In genomic region chr12:121823101-121823726, GRCh38 we compare ENCODE assay signal across 22 cellular contexts. TPM values are rescaled to one million over a fixed set of nuclear protein-coding genes. Genes with fewer than 3 reads are reported as not detected.
DNase-seq lines count a peak whose midpoint lies in the region; ATAC-seq and TF ChIP-seq lines count a peak whose summit lies in the region.
"Had no signal": no experiment of that assay in that cellular context is flagged by ENCODE, and none has a peak within 500 bp of the region (broad histone marks: within the 10 kb centered on the region; RNA-seq: fewer than 3 reads in every experiment).

No MANE protein-coding gene starts in this region.

- H3K27me3 Mint-ChIP-seq in WTC11 (ENCODE audit: low read depth): no peaks in the 10 kb centered on the region
- no peaks in the 10 kb centered on the region for H3K27me3 Mint-ChIP-seq in stimulated activated memory B cell treated with anti-CD40 and anti-IgM and Interleukin-4, amounts not matched to agents 10 μg/mL and 1 μg/mL and 100 μg/mL, for 72 hours
- H3K27me3 Mint-ChIP-seq: activated CD4-positive, alpha-beta T cell treated with anti-CD3 and anti-CD28 coated beads, Interleukin-2, amount 10 ng/mL, durations not matched to agents 7 days and 5 days had no signal

- H3K36me3 Mint-ChIP-seq in WTC11: peaks cover 14% of the 10 kb centered on the region
- peaks cover 60% of the 10 kb centered on the region for H3K36me3 Mint-ChIP-seq in stimulated activated memory B cell treated with anti-CD40 and anti-IgM and Interleukin-4, amounts not matched to agents 10 μg/mL and 1 μg/mL and 100 μg/mL, for 72 hours
- H3K36me3 Mint-ChIP-seq in stimulated activated effector memory CD8-positive, alpha-beta T cell treated with anti-CD3 and anti-CD28 coated beads, Interleukin-12 subunit alpha, Interleukin-12 subunit beta, amount 100 ng/mL, for 72 hours: peaks cover 96% of the 10 kb centered on the region

- no peaks in the 10 kb centered on the region for H3K9me3 ChIP-seq in right atrium auricular region
- H3K9me3 ChIP-seq: esophagus squamous epithelium, upper lobe of right lung had no signal

- intact Hi-C loops in Right ventricle myocardium superior (cut with DNase I): no loop called here

- no peaks in the 10 kb centered on the region for H3K4me1 Mint-ChIP-seq in WTC11
- peaks cover 7% of the 10 kb centered on the region for H3K4me1 Mint-ChIP-seq in stimulated activated memory B cell treated with anti-CD40 and anti-IgM and Interleukin-4, amounts not matched to agents 10 μg/mL and 1 μg/mL and 100 μg/mL, for 72 hours
- peaks cover 13% of the 10 kb centered on the region for H3K4me1 Mint-ChIP-seq in stimulated activated effector memory CD8-positive, alpha-beta T cell treated with anti-CD3 and anti-CD28 coated beads, Interleukin-12 subunit alpha, Interleukin-12 subunit beta, amount 100 ng/mL, for 72 hours
- H3K4me1 Mint-ChIP-seq: activated CD4-positive, alpha-beta T cell treated with anti-CD3 and anti-CD28 coated beads, Interleukin-2, amount 10 ng/mL, durations not matched to agents 7 days and 5 days; CD14-positive monocyte; immature natural killer cell had no signal

- TF ChIP-seq CTCF in right atrium auricular region (IDR thresholded peaks at IDR 0.05): no peak
- TF ChIP-seq CTCF in WTC11 (IDR thresholded peaks at IDR 0.05): no peak
- peak; percentile 25 for TF ChIP-seq CTCF in foreskin keratinocyte (conservative IDR thresholded peaks at IDR 0.05)

- H3K27ac ChIP-seq in right atrium auricular region: no peak overlapping the region
- no peak overlapping the region for H3K27ac ChIP-seq in foreskin keratinocyte
- H3K27ac ChIP-seq: esophagus squamous epithelium, upper lobe of right lung had no signal

- H3K36me3 ChIP-seq in right atrium auricular region: peaks cover 79% of the 10 kb centered on the region

- POLR2A ChIA-PET in WTC11 (lab: Charles Lee): no interaction called here

- H3K4me1 ChIP-seq in right atrium auricular region (no peaks in the 10 kb centered on the region), foreskin keratinocyte (no peaks in the 10 kb centered on the region)
- H3K4me1 ChIP-seq: esophagus squamous epithelium had no signal

- DNase-seq in Right ventricle myocardium superior (peak; percentile 42), right atrium auricular region (ENCODE audit: low spot score) (no peak), WTC11 (ENCODE audit: low spot score) (no peak), foreskin keratinocyte (no peak), NOMO-1 treated with dmso at 0.1 percent for 144 hours (lab: John Stamatoyannopoulos, UW; ENCODE audit: unreplicated experiment) (no peak)
- DNase-seq in stimulated activated effector memory CD8-positive, alpha-beta T cell treated with anti-CD3 and anti-CD28 coated beads, Interleukin-12 subunit alpha, Interleukin-12 subunit beta, amount 100 ng/mL, for 72 hours (ENCODE audit: low spot score in 2 of 2): no peak
- DNase-seq: activated CD4-positive, alpha-beta T cell treated with anti-CD3 and anti-CD28 coated beads, Interleukin-2, amount 10 ng/mL, durations not matched to agents 7 days and 5 days; activated CD8-positive, alpha-beta memory T cell treated with anti-CD3 and anti-CD28 coated beads, Interleukin-2, amount 50 U/mL, for 48 hours; activated effector memory CD4-positive, alpha-beta T cell treated with Interleukin-2 at 50 U/mL for 16 hours; esophagus squamous epithelium; glutamatergic neuron; immature natural killer cell; NCI-H1092; NCI-H2029 treated with DMSO at 0.1 percent for 48 hours; NCI-H446; stimulated activated CD4-positive, alpha-beta T cell treated with anti-CD3 and anti-CD28 coated beads, Interleukin-2, amount 100 ng/mL, for 24 hours; upper lobe of right lung had no signal

- H3K27ac Mint-ChIP-seq in WTC11: no peak overlapping the region
- H3K27ac Mint-ChIP-seq in stimulated activated memory B cell treated with anti-CD40 and anti-IgM and Interleukin-4, amounts not matched to agents 10 μg/mL and 1 μg/mL and 100 μg/mL, for 72 hours: no peak overlapping the region
- H3K27ac Mint-ChIP-seq in stimulated activated effector memory CD8-positive, alpha-beta T cell treated with anti-CD3 and anti-CD28 coated beads, Interleukin-12 subunit alpha, Interleukin-12 subunit beta, amount 100 ng/mL, for 72 hours: no peak overlapping the region
- H3K27ac Mint-ChIP-seq: activated CD4-positive, alpha-beta T cell treated with anti-CD3 and anti-CD28 coated beads, Interleukin-2, amount 10 ng/mL, durations not matched to agents 7 days and 5 days; immature natural killer cell had no signal

- CTCF ChIA-PET in WTC11 (lab: Charles Lee): interaction anchor here (0.6 to 2.3 kb wide), 5 partner anchors 11 to 70 kb away, joined by 3 to 14 read pairs (median 10); partner anchors contain the start of gene RHOF

- no peak overlapping the region for H3K4me3 ChIP-seq in right atrium auricular region
- H3K4me3 ChIP-seq: esophagus squamous epithelium, upper lobe of right lung had no signal

- H3K9me3 Mint-ChIP-seq in WTC11: no peaks in the 10 kb centered on the region
- no peaks in the 10 kb centered on the region for H3K9me3 Mint-ChIP-seq in stimulated activated memory B cell treated with anti-CD40 and anti-IgM and Interleukin-4, amounts not matched to agents 10 μg/mL and 1 μg/mL and 100 μg/mL, for 72 hours
- H3K9me3 Mint-ChIP-seq in stimulated activated effector memory CD8-positive, alpha-beta T cell treated with anti-CD3 and anti-CD28 coated beads, Interleukin-12 subunit alpha, Interleukin-12 subunit beta, amount 100 ng/mL, for 72 hours: no peaks in the 10 kb centered on the region
- H3K9me3 Mint-ChIP-seq: activated CD4-positive, alpha-beta T cell treated with anti-CD3 and anti-CD28 coated beads, Interleukin-2, amount 10 ng/mL, durations not matched to agents 7 days and 5 days; CD14-positive monocyte had no signal

- ATAC-seq in Right ventricle myocardium superior (ENCODE audit: poor library complexity): no peak
- peak; percentile 48; the same call in 1 of the 2 replicates for ATAC-seq in WTC11
- no peak for ATAC-seq in foreskin keratinocyte
- peak; percentile 34 for ATAC-seq in stimulated activated memory B cell treated with anti-CD40 and anti-IgM and Interleukin-4, amounts not matched to agents 10 μg/mL and 1 μg/mL and 100 μg/mL, for 72 hours
- ATAC-seq in stimulated activated effector memory CD8-positive, alpha-beta T cell treated with anti-CD3 and anti-CD28 coated beads, Interleukin-12 subunit alpha, Interleukin-12 subunit beta, amount 100 ng/mL, for 72 hours: no peak
- ATAC-seq in HG02852 (IDR thresholded peaks at IDR 0.05; ENCODE audit: unreplicated experiment): no peak
- ATAC-seq: upper lobe of right lung had no signal

- no peak overlapping the region for H3K4me3 Mint-ChIP-seq in WTC11
- H3K4me3 Mint-ChIP-seq in stimulated activated memory B cell treated with anti-CD40 and anti-IgM and Interleukin-4, amounts not matched to agents 10 μg/mL and 1 μg/mL and 100 μg/mL, for 72 hours: no peak overlapping the region
- H3K4me3 Mint-ChIP-seq in stimulated activated effector memory CD8-positive, alpha-beta T cell treated with anti-CD3 and anti-CD28 coated beads, Interleukin-12 subunit alpha, Interleukin-12 subunit beta, amount 100 ng/mL, for 72 hours: no peak overlapping the region
- H3K4me3 Mint-ChIP-seq: activated CD4-positive, alpha-beta T cell treated with anti-CD3 and anti-CD28 coated beads, Interleukin-2, amount 10 ng/mL, durations not matched to agents 7 days and 5 days; CD14-positive monocyte; immature natural killer cell had no signal

- no peaks in the 10 kb centered on the region for H3K27me3 ChIP-seq in right atrium auricular region
- H3K27me3 ChIP-seq in foreskin keratinocyte: no peaks in the 10 kb centered on the region
- H3K27me3 ChIP-seq: esophagus squamous epithelium, upper lobe of right lung had no signal

TF ChIP-seq in WTC11, 78 proteins besides CTCF, POLR2A, EP300 and RAD21:
- TF ChIP-seq HMGXB4 (CRISPR knock-in tag; IDR thresholded peaks at IDR 0.05) (no peak), GTF2I (CRISPR knock-in tag; conservative IDR thresholded peaks at IDR 0.05) (no peak)

RNA-seq across cellular contexts. Expression of gene SETD1B, which starts 19.4 kb away (rescaled TPM):
- 8.6 TPM for total RNA-seq in Right ventricle myocardium superior
- 1 to 10 TPM; 6.0 to 9.3 TPM for total RNA-seq in right atrium auricular region
- 18.0 to 19.5 TPM (median 18.4 TPM) in 3 replicates for total RNA-seq in WTC11 (2021)
- total RNA-seq in foreskin keratinocyte: 5.5 and 6.1 TPM in 2 replicates
- polyA plus RNA-seq in foreskin keratinocyte: 2.2 and 2.6 TPM in 2 replicates

RNA-seq across cellular contexts. Expression of gene RHOF, which starts 29.7 kb away (rescaled TPM):
- 41.8 TPM for total RNA-seq in Right ventricle myocardium superior
- 10 to 100 TPM in 1 of 2 donors, 1 to 10 TPM in 1; 7.3 to 21.9 TPM for total RNA-seq in right atrium auricular region
- 35.8 to 45.3 TPM (median 36.2 TPM) in 3 replicates for total RNA-seq in WTC11 (2021)
- 5.0 and 5.5 TPM in 2 replicates for total RNA-seq in foreskin keratinocyte
- 4.8 and 6.0 TPM in 2 replicates for polyA plus RNA-seq in foreskin keratinocyte

RNA-seq across cellular contexts. Expression of gene HPD, which starts 35.4 kb away (rescaled TPM):
- total RNA-seq in Right ventricle myocardium superior (2.7 TPM), right atrium auricular region (1 to 10 TPM in 1 of 2 donors, under 1 TPM in 1; 0.39 to 1.3 TPM), WTC11 (2021) (0.39 to 0.48 TPM (median 0.44 TPM) in 3 replicates), foreskin keratinocyte (not detected in 2 replicates)
- polyA plus RNA-seq in foreskin keratinocyte: not detected in 2 replicates
- total RNA-seq: activated CD4-positive, alpha-beta T cell treated with anti-CD3 and anti-CD28 coated beads, Interleukin-2, amount 10 ng/mL, durations not matched to agents 7 days and 5 days; lung microvascular endothelial cell; osteocyte had no signal
- polyA plus RNA-seq: immature natural killer cell had no signal

Comparison
In these comparisons a context has a peak if more than half of its experiments do, and no peak if none do; other contexts are left out.
1. ATAC-seq: peak in WTC11 (single experiment) and stimulated activated memory B cell treated with anti-CD40 and anti-IgM and Interleukin-4, amounts not matched to agents 10 μg/mL and 1 μg/mL and 100 μg/mL, for 72 hours (single experiment); none in Right ventricle myocardium superior (single experiment), foreskin keratinocyte (single experiment), stimulated activated effector memory CD8-positive, alpha-beta T cell treated with anti-CD3 and anti-CD28 coated beads, Interleukin-12 subunit alpha, Interleukin-12 subunit beta, amount 100 ng/mL, for 72 hours (single experiment) and HG02852 (single experiment).